In the genomic region with DNA sequence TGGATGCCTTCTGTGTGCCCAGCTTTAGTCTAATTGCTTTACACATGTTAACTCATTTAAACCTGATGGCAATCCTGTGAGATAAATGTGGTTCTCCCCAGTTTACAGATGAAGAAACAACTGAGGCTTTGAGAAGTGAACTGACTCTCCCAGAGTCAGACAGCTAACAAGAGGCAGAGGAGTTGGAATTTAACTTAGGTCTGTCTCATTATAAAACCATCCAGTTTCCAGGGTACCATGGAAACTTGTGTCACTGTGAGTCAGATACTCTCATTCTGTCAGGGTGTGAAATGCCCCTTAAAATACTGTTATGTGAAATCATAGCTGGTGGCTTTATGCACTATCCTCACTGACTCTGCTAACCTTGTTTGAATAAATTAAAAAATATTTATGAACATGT, we compare ENCODE assay signal across 9 cellular contexts.
DNase-seq lines count a peak whose midpoint lies in the region; TF ChIP-seq lines count a peak whose summit lies in the region.
"Had no signal": no experiment of that assay in that cellular context is flagged by ENCODE, and none has a peak within 500 bp of the region (broad histone marks: within the 10 kb centered on the region; RNA-seq: fewer than 3 reads in every experiment).

No MANE protein-coding gene starts in this region.

- TF ChIP-seq CTCF in AG09309 (IDR thresholded peaks at IDR 0.05; ENCODE audit: control insufficient read depth, insufficient read depth, low read depth, low read length, missing control alignments) = no peak
- TF ChIP-seq CTCF in epithelial cell of proximal tubule (conservative IDR thresholded peaks at IDR 0.05; ENCODE audit: low read depth, low read length) = no peak

- H3K4me3 ChIP-seq in AG09309 (ENCODE audit: control insufficient read depth, low read depth, low read length) (no peak overlapping the region), epithelial cell of proximal tubule (ENCODE audit: low read depth, low read length) (no peak overlapping the region)

- DNase-seq in AG09309 (ENCODE audit: low read depth) = peak; percentile 73
- peak; percentile 85 for DNase-seq in NCI-H226
- DNase-seq in epithelial cell of proximal tubule (ENCODE audit: low read depth) = peak; percentile 79
- peak; percentile 81 for DNase-seq in non-pigmented ciliary epithelial cell (ENCODE audit: low read depth)
- DNase-seq in D341Med (ENCODE audit: low spot score) = no peak
- DNase-seq in T1000 (lab: John Stamatoyannopoulos, UW) = no peak
- DNase-seq in NCI-H2227 (lab: John Stamatoyannopoulos, UW; ENCODE audit: unreplicated experiment) = no peak
- DNase-seq in NAMALWA (ENCODE audit: low spot score) = no peak
- DNase-seq: activated gamma-delta T cell had no signal

Comparison
In these comparisons a context has a peak if more than half of its experiments do, and no peak if none do; other contexts are left out.
1. DNase-seq: peak in AG09309 (single experiment), NCI-H226 (single experiment), epithelial cell of proximal tubule (single experiment) and non-pigmented ciliary epithelial cell (single experiment); none in D341Med (single experiment), T1000 (single experiment), NCI-H2227 (single experiment) and NAMALWA (single experiment).